ENCODE assay signal across 23 cellular contexts in the genomic region with DNA sequence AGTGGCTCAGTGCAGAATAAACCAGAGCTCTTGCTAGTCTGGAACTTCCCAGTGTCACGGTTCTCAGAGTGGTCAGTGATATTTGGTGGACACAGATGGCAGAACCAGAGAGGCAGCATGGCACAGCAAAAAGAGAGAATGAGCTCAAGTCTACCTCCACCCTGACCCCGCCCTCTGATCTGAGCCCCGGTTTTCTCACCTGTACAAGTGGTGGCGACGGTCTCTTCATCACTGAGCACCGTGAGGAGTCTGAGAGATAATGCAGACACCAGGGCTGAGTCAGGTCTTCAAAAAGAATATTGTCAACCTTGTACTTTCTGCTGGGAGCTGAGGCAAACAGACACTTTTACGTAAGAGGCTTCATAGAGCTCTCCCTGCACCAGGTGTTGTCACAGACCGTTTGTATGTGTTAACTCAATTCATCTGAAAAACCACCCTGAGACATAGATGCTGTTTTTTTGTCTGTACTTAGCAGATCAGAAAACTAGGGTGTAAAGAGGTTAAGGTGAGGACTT. TPM values are rescaled to one million over a fixed set of nuclear protein-coding genes. Genes with fewer than 3 reads are reported as not detected.
A peak's percentile ranks its signal among the peaks of the same experiment; 100 is the strongest.
DNase-seq lines count a peak whose midpoint lies in the region; ATAC-seq and TF ChIP-seq lines count a peak whose summit lies in the region.
"Had no signal": no experiment of that assay in that cellular context is flagged by ENCODE, and none has a peak within 500 bp of the region (broad histone marks: within the 10 kb centered on the region; RNA-seq: fewer than 3 reads in every experiment).

No MANE protein-coding gene starts in this region.

- peak overlapping the region; percentile 32 for H3K27ac ChIP-seq in subcutaneous abdominal adipose tissue (ENCODE audit: low read depth, low read length)
- H3K27ac ChIP-seq: A549; BLaER1 treated with 17β-estradiol and CSF1 and Interleukin-3, amounts not matched to agents 10 nM and 100 nM; GM23248 had no signal

- peaks cover 9% of the 10 kb centered on the region for H3K27me3 Mint-ChIP-seq in endothelial cell (ENCODE audit: unreplicated experiment)

- H3K4me3 Mint-ChIP-seq in endothelial cell (ENCODE audit: unreplicated experiment): peak overlapping the region; percentile 15
- H3K4me3 Mint-ChIP-seq: CD14-positive monocyte; CD4-positive, alpha-beta T cell; CD8-positive, alpha-beta memory T cell had no signal

- H3K36me3 ChIP-seq in subcutaneous abdominal adipose tissue (ENCODE audit: control insufficient read depth in 5 of 5, insufficient read depth in 5 of 5, low read length in 5 of 5): peaks cover 0 to 14% (median 2%) of the 10 kb centered on the region in 5 donors
- H3K36me3 ChIP-seq: BE2C; BLaER1 treated with 17β-estradiol and CSF1 and Interleukin-3, amounts not matched to agents 10 nM and 100 nM had no signal

- no peaks in the 10 kb centered on the region for H3K9me3 Mint-ChIP-seq in endothelial cell (ENCODE audit: unreplicated experiment)
- H3K9me3 Mint-ChIP-seq: CD14-positive monocyte; CD4-positive, alpha-beta T cell had no signal

- H3K27me3 ChIP-seq in subcutaneous abdominal adipose tissue (ENCODE audit: control insufficient read depth in 5 of 5, insufficient read depth in 4 of 5, low read length in 5 of 5): no peaks in the 10 kb centered on the region
- H3K27me3 ChIP-seq: BE2C; BLaER1 treated with 17β-estradiol and CSF1 and Interleukin-3, amounts not matched to agents 10 nM and 100 nM had no signal

- intact Hi-C loops in cardiac septum (cut with DNase I) (no loop called here), Right ventricle myocardium inferior (cut with DNase I) (no loop called here)

- no peak for TF ChIP-seq CTCF in endothelial cell (IDR thresholded peaks at IDR 0.05; ENCODE audit: unreplicated experiment)

- H3K27ac Mint-ChIP-seq in endothelial cell (ENCODE audit: unreplicated experiment): no peak overlapping the region
- H3K27ac Mint-ChIP-seq: CD14-positive monocyte; CD4-positive, alpha-beta T cell had no signal

- ATAC-seq in Right ventricle myocardium inferior: no peak
- ATAC-seq: A549, GM12878 had no signal

- H3K4me1 Mint-ChIP-seq in endothelial cell (ENCODE audit: unreplicated experiment): peaks cover 73% of the 10 kb centered on the region
- H3K4me1 Mint-ChIP-seq: CD14-positive monocyte; CD8-positive, alpha-beta memory T cell had no signal

- peaks cover 66% of the 10 kb centered on the region for H3K36me3 Mint-ChIP-seq in endothelial cell (ENCODE audit: low read depth, unreplicated experiment)
- H3K36me3 Mint-ChIP-seq: CD14-positive monocyte; CD8-positive, alpha-beta memory T cell had no signal

- DNase-seq in cardiac septum (ENCODE audit: low spot score) (peak; percentile 60), Right ventricle myocardium inferior (ENCODE audit: missing footprints) (no peak), endothelial cell (ENCODE audit: low spot score) (no peak), pons (ENCODE audit: low spot score) (no peak)
- DNase-seq in activated naive CD4-positive, alpha-beta T cell (lab: John Stamatoyannopoulos, UW): no peak
- DNase-seq: 8988T; ACHN; AML-193; BE2C; CD4-positive, alpha-beta T cell; CD8-positive, alpha-beta memory T cell; DMS 273 treated with DMSO at 0.1 percent for 48 hours; DMS79; EL; GDM1; GM23248; H7; HCEC 1CT had no signal

- no peaks in the 10 kb centered on the region for H3K9me3 ChIP-seq in subcutaneous abdominal adipose tissue (ENCODE audit: control insufficient read depth in 5 of 5, low read length in 5 of 5)
- H3K9me3 ChIP-seq: A549; BE2C; BLaER1 treated with 17β-estradiol and CSF1 and Interleukin-3, amounts not matched to agents 10 nM and 100 nM had no signal

- peak overlapping the region in 1 of 5 donors; percentile 11 for H3K9ac ChIP-seq in subcutaneous abdominal adipose tissue (ENCODE audit: low read length in 5 of 5)
- H3K9ac ChIP-seq: BLaER1 treated with 17β-estradiol and CSF1 and Interleukin-3, amounts not matched to agents 10 nM and 100 nM; GM23248 had no signal

- H3K4me1 ChIP-seq in subcutaneous abdominal adipose tissue (ENCODE audit: control insufficient read depth in 5 of 5, insufficient read depth in 5 of 5, low read length in 5 of 5): peaks cover 12 to 79% (median 23%) of the 10 kb centered on the region in 5 donors
- H3K4me1 ChIP-seq: A549; BE2C; BLaER1 treated with 17β-estradiol and CSF1 and Interleukin-3, amounts not matched to agents 10 nM and 100 nM had no signal

- no peak overlapping the region for H3K4me3 ChIP-seq in subcutaneous abdominal adipose tissue (ENCODE audit: low read depth in 1 of 5, low read length in 5 of 5)
- H3K4me3 ChIP-seq: A549; BLaER1 treated with 17β-estradiol and CSF1 and Interleukin-3, amounts not matched to agents 10 nM and 100 nM; GM12878; GM23248 had no signal

RNA-seq across cellular contexts. Expression of gene FGD5, which starts 13.2 kb away (rescaled TPM):
- total RNA-seq in cardiac septum: 15.6 TPM
- 16.5 TPM for total RNA-seq in Right ventricle myocardium inferior
- 294 TPM for total RNA-seq in endothelial cell (ENCODE audit: unreplicated experiment)
- total RNA-seq: CD4-positive, alpha-beta T cell; CD8-positive, alpha-beta memory T cell; GM23248 had no signal

Comparison
In these comparisons a context has a peak if more than half of its experiments do, and no peak if none do; other contexts are left out.
1. RNA of gene FGD5, which starts 13.2 kb away (total RNA-seq): 294 TPM in endothelial cell (single experiment); 16.5 TPM in Right ventricle myocardium inferior (single experiment) and 15.6 TPM in cardiac septum (single experiment); every median in the first group is over 10 times any median in the second.